1 cellular context compared by ENCODE assay signal in the genomic region with DNA sequence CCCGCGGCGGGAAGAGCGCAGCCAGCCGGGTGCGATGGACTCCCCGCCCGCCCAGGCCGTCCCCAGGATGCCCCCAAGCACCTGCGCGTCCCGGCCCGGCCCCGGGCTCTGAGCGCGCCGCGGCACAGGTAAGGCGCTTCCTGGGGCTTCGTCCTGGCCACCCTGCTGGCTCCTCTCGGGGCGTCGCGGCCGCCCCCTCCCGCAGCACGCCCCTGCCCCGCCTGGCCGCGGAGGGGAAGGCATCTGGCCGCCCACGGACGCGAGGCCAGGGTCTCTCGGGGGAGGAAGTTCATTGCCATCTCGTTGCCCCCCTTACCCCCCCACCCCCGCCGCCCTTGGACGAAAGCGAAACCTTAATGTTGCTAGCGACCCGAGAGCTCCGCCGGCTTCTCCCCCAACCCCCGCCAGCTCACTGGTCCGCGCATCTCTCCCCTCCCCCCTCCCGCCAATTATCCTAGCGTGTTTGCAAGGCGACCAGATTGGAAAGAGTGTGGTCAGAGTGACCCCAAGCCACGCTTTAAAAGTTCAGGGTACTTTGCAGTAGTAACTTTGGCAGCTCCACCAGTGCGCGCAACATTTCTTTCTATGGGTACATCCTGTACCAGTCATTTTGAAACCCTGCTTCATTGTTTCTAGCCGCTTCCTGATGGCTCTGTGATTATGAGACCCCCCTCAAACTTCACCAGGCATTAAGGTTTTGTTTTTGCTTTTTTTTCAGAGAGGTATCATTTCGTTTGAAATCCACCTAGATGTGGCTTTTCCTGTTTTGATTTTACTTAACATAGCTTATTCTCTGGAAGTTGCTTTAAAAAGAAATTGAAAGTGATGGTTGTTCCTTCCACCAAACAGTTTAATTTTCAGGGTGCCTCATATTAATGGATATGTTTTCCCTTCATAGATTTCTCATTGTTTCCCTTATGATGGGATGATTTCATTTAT.
TF ChIP-seq lines count a peak whose summit lies in the region.

No MANE protein-coding gene starts in this region.

TF ChIP-seq in SK-N-SH, 30 proteins besides CTCF, POLR2A, EP300 and RAD21 (continued from another document):
- TF ChIP-seq FOSL2 (IDR thresholded peaks at IDR 0.05; ENCODE audit: borderline replicate concordance, low read depth) (no peak), MEF2A (IDR thresholded peaks at IDR 0.05; ENCODE audit: borderline replicate concordance, low read depth) (no peak), TCF12 (IDR thresholded peaks at IDR 0.05) (no peak), RCOR1 (IDR thresholded peaks at IDR 0.05; ENCODE audit: low read length) (no peak), NFIC (IDR thresholded peaks at IDR 0.05; ENCODE audit: borderline replicate concordance) (no peak), FOXJ3 (CRISPR knock-in tag; IDR thresholded peaks at IDR 0.05) (no peak), RXRA (IDR thresholded peaks at IDR 0.05; ENCODE audit: borderline replicate concordance, low read depth) (no peak), MXI1 (IDR thresholded peaks at IDR 0.05; ENCODE audit: low read depth, low read length) (no peak), SMC3 (IDR thresholded peaks at IDR 0.05; ENCODE audit: low read depth, low read length) (no peak), NRF1 (IDR thresholded peaks at IDR 0.05; ENCODE audit: low read depth, low read length) (no peak), JUND (IDR thresholded peaks at IDR 0.05) (no peak)
- TF ChIP-seq, protein P1, sequence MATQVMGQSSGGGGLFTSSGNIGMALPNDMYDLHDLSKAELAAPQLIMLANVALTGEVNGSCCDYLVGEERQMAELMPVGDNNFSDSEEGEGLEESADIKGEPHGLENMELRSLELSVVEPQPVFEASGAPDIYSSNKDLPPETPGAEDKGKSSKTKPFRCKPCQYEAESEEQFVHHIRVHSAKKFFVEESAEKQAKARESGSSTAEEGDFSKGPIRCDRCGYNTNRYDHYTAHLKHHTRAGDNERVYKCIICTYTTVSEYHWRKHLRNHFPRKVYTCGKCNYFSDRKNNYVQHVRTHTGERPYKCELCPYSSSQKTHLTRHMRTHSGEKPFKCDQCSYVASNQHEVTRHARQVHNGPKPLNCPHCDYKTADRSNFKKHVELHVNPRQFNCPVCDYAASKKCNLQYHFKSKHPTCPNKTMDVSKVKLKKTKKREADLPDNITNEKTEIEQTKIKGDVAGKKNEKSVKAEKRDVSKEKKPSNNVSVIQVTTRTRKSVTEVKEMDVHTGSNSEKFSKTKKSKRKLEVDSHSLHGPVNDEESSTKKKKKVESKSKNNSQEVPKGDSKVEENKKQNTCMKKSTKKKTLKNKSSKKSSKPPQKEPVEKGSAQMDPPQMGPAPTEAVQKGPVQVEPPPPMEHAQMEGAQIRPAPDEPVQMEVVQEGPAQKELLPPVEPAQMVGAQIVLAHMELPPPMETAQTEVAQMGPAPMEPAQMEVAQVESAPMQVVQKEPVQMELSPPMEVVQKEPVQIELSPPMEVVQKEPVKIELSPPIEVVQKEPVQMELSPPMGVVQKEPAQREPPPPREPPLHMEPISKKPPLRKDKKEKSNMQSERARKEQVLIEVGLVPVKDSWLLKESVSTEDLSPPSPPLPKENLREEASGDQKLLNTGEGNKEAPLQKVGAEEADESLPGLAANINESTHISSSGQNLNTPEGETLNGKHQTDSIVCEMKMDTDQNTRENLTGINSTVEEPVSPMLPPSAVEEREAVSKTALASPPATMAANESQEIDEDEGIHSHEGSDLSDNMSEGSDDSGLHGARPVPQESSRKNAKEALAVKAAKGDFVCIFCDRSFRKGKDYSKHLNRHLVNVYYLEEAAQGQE (IDR thresholded peaks at IDR 0.05; ENCODE audit: low read depth, low read length): no peak
- TF ChIP-seq, protein P2, sequence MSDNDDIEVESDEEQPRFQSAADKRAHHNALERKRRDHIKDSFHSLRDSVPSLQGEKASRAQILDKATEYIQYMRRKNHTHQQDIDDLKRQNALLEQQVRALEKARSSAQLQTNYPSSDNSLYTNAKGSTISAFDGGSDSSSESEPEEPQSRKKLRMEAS (IDR thresholded peaks at IDR 0.05; ENCODE audit: low read depth): no peak
- TF ChIP-seq, protein P3, sequence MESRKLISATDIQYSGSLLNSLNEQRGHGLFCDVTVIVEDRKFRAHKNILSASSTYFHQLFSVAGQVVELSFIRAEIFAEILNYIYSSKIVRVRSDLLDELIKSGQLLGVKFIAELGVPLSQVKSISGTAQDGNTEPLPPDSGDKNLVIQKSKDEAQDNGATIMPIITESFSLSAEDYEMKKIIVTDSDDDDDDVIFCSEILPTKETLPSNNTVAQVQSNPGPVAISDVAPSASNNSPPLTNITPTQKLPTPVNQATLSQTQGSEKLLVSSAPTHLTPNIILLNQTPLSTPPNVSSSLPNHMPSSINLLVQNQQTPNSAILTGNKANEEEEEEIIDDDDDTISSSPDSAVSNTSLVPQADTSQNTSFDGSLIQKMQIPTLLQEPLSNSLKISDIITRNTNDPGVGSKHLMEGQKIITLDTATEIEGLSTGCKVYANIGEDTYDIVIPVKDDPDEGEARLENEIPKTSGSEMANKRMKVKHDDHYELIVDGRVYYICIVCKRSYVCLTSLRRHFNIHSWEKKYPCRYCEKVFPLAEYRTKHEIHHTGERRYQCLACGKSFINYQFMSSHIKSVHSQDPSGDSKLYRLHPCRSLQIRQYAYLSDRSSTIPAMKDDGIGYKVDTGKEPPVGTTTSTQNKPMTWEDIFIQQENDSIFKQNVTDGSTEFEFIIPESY (IDR thresholded peaks at IDR 0.05; ENCODE audit: borderline replicate concordance, low read depth): no peak
TF ChIP-seq in SK-N-SH: peak in this region for 0.
